ENCODE assay signal across 11 cellular contexts in genomic region chr3:186261638-186262037, GRCh38.
DNase-seq lines count a peak whose midpoint lies in the region; ATAC-seq and TF ChIP-seq lines count a peak whose summit lies in the region.
"Had no signal": no experiment of that assay in that cellular context is flagged by ENCODE, and none has a peak within 500 bp of the region (broad histone marks: within the 10 kb centered on the region; RNA-seq: fewer than 3 reads in every experiment).

No MANE protein-coding gene starts in this region.

- H4K20me1 ChIP-seq in PC-3 (ENCODE audit: low read length): no peaks in the 10 kb centered on the region

- ATAC-seq in PC-3: no peak
- no peak for ATAC-seq in CD4-positive, alpha-beta T cell (ENCODE audit: poor library complexity)

- H3K36me3 ChIP-seq in BJ (ENCODE audit: control insufficient read depth, insufficient read depth, low read length) (no peaks in the 10 kb centered on the region), PC-3 (ENCODE audit: low read depth, low read length) (no peaks in the 10 kb centered on the region)

- peak; percentile 16; the same call in 1 of the 2 replicates for TF ChIP-seq CTCF in BJ (IDR thresholded peaks at IDR 0.05; ENCODE audit: insufficient read depth, low read depth, low read length)
- peak; percentile 20 for TF ChIP-seq CTCF in GM20000 (IDR thresholded peaks at IDR 0.05; ENCODE audit: extremely low read depth, missing control alignments)
- peak; percentile 59 for TF ChIP-seq CTCF in PC-3 (conservative IDR thresholded peaks at IDR 0.05; ENCODE audit: low read depth, low read length)
- TF ChIP-seq CTCF in foreskin fibroblast (IDR thresholded peaks at IDR 0.05; ENCODE audit: low read depth, low read length): peak; percentile 5
- no peak for TF ChIP-seq CTCF in CD4-positive, alpha-beta T cell (IDR thresholded peaks at IDR 0.05)

- DNase-seq in BJ (ENCODE audit: low read depth) (no peak), GM20000 (ENCODE audit: low spot score) (peak; percentile 27), PC-3 (peak; percentile 51), foreskin fibroblast (no peak), putamen (ENCODE audit: low spot score) (no peak), foreskin melanocyte (no peak), HK-2 (ENCODE audit: unreplicated experiment) (no peak)
- DNase-seq in CD4-positive, alpha-beta T cell: no peak
- DNase-seq: NCI-H226, retina, T-helper 1 cell had no signal

- H3K4me3 ChIP-seq in BJ (ENCODE audit: low read depth, low read length): no peak overlapping the region
- no peak overlapping the region for H3K4me3 ChIP-seq in PC-3 (ENCODE audit: low read length)
- no peak overlapping the region for H3K4me3 ChIP-seq in foreskin fibroblast (ENCODE audit: low read depth in 1 of 2, low read length in 2 of 2)

- intact Hi-C loops in PC-3 (cut with micrococcal nuclease): no loop called here
- intact Hi-C loops in CD4-positive, alpha-beta T cell (cut with DNase I, micrococcal nuclease): loop anchor here in 1 of 2 experiments (5.0 kb wide), 1 partner anchor 551 kb away; no protein-coding TSS in a partner anchor

- H2AFZ ChIP-seq in PC-3 (ENCODE audit: low read length): no peak overlapping the region

- no peaks in the 10 kb centered on the region for H3K79me2 ChIP-seq in PC-3 (ENCODE audit: low read length)

- H3K4me2 ChIP-seq in PC-3 (ENCODE audit: low read length): no peak overlapping the region

- no peaks in the 10 kb centered on the region for H3K9me2 ChIP-seq in PC-3 (replicated peaks; ENCODE audit: low read length)

- no TSS peak for BruUV-seq in PC-3 (replicated peaks; lab: Mats Ljungman, UMichigan)

- H3K27ac Mint-ChIP-seq in CD4-positive, alpha-beta T cell: no peak overlapping the region

- H3K27me3 ChIP-seq in BJ (ENCODE audit: control insufficient read depth, insufficient read depth, low read length) (peaks cover 8% of the 10 kb centered on the region; the same call in 1 of the 2 replicates), PC-3 (ENCODE audit: low read length) (0 out of 2 replicates have a peak, but pooled peaks cover 4% of the 10 kb centered on the region)
- no peaks in the 10 kb centered on the region for H3K27me3 ChIP-seq in CD4-positive, alpha-beta T cell (ENCODE audit: control insufficient read depth, insufficient read depth, low read length)

- H3K4me3 Mint-ChIP-seq in CD4-positive, alpha-beta T cell: no peak overlapping the region

- no peaks in the 10 kb centered on the region for H3K36me3 Mint-ChIP-seq in CD4-positive, alpha-beta T cell (ENCODE audit: low read depth)

- POLR2A ChIA-PET in BJ (lab: Charles Lee): no interaction called here
- POLR2A ChIA-PET in PC-3 (lab: Charles Lee; ENCODE audit: unreplicated experiment): no interaction called here
- POLR2A ChIA-PET in CD4-positive, alpha-beta T cell (lab: Charles Lee): no interaction called here

- no peaks in the 10 kb centered on the region for H3K9me3 Mint-ChIP-seq in CD4-positive, alpha-beta T cell

- H3K27ac ChIP-seq in PC-3 (ENCODE audit: low read length): no peak overlapping the region
- H3K27ac ChIP-seq in CD4-positive, alpha-beta T cell (ENCODE audit: low read depth, low read length): no peak overlapping the region

- H3F3A ChIP-seq in PC-3 (ENCODE audit: low read length, unreplicated experiment): no peaks in the 10 kb centered on the region

- peaks cover 5% of the 10 kb centered on the region for H3K4me1 Mint-ChIP-seq in CD4-positive, alpha-beta T cell (ENCODE audit: low read depth)

- H3K9me3 ChIP-seq in PC-3 (ENCODE audit: low read length): no peaks in the 10 kb centered on the region
- no peaks in the 10 kb centered on the region for H3K9me3 ChIP-seq in CD4-positive, alpha-beta T cell (ENCODE audit: control insufficient read depth, low read length)

- H3K27me3 Mint-ChIP-seq in CD4-positive, alpha-beta T cell: no peaks in the 10 kb centered on the region

- no peak overlapping the region for H3K9ac ChIP-seq in PC-3 (ENCODE audit: low read length)

- peaks cover 14% of the 10 kb centered on the region for H3K4me1 ChIP-seq in PC-3 (ENCODE audit: insufficient read depth, low read length)

- CTCF ChIA-PET in BJ (lab: Yijun Ruan, JAX): interaction anchor here (0.8 to 4.9 kb wide), 5 partner anchors 9 to 560 kb away, joined by 3 to 56 read pairs (median 3); no protein-coding TSS in a partner anchor
- CTCF ChIA-PET in PC-3 (lab: Charles Lee): interaction anchor here (0.8 kb wide), 2 partner anchors 16 to 279 kb away, joined by 3 to 5 read pairs; no protein-coding TSS in a partner anchor
- CTCF ChIA-PET in CD4-positive, alpha-beta T cell (lab: Charles Lee): interaction anchor here (0.9 kb wide), 1 partner anchor 283 kb away, joined by 3 read pairs; the partner anchor contains the start of gene CRYGS

Comparison
In these comparisons a context has a peak if more than half of its experiments do, and no peak if none do; other contexts are left out.
1. DNase-seq: peak in GM20000 (single experiment) and PC-3 (single experiment); none in BJ (single experiment), foreskin fibroblast (0 of 2), putamen (single experiment), CD4-positive, alpha-beta T cell (0 of 10), foreskin melanocyte (single experiment) and HK-2 (single experiment).